Comparison of ENCODE assay signal across 36 cellular contexts in the genomic region with DNA sequence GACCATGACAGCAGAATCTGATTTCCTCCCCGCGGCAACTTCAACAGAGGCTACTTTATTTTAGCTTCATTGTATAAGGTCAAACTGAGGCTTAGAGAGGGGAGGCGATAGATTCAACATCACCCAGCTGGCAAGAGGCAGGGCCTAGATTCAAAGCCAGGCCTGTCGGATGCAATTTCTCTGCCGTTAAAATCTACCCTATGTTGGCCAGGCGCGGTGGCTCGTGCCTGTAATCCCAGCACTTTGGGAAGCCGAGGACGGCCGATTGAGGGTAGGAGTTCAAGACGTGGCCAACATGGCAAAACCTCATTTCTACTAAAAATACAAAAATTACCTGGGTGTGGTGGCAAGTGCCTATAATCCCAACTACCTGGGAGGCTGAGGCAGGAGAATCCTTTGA.
"Had no signal": no experiment of that assay in that cellular context is flagged by ENCODE, and none has a peak within 500 bp of the region (broad histone marks: within the 10 kb centered on the region; RNA-seq: fewer than 3 reads in every experiment).

No MANE protein-coding gene starts in this region.

- H3K36me3 Mint-ChIP-seq: activated CD8-positive, alpha-beta memory T cell treated with anti-CD3 and anti-CD28 coated beads, Interleukin-2, amount 10 ng/mL, durations not matched to agents 7 days and 5 days; activated naive CD4-positive, alpha-beta T cell treated with anti-CD3 and anti-CD28 coated beads, Interleukin-2, amount 10 ng/mL, durations not matched to agents 7 days and 5 days; activated naive CD4-positive, alpha-beta T cell treated with anti-CD3 and anti-CD28 coated beads, Interleukin-2, amount 50 U/mL, for 24 hours; activated naive CD8-positive, alpha-beta T cell; activated naive CD8-positive, alpha-beta T cell treated with anti-CD3 and anti-CD28 coated beads, Interleukin-2, amount 10 ng/mL, durations not matched to agents 7 days and 5 days; brain had no signal

- H3K27me3 Mint-ChIP-seq: activated CD4-positive, alpha-beta memory T cell treated with anti-CD3 and anti-CD28 coated beads, Interleukin-2, amount 10 ng/mL, durations not matched to agents 7 days and 5 days; activated CD4-positive, alpha-beta T cell treated with anti-CD3 and anti-CD28 coated beads for 36 hours; activated CD4-positive, alpha-beta T cell treated with anti-CD3 and anti-CD28 coated beads, Interleukin-2, amount 10 ng/mL, durations not matched to agents 7 days and 5 days; activated CD8-positive, alpha-beta memory T cell treated with anti-CD3 and anti-CD28 coated beads, Interleukin-2, amount 10 ng/mL, durations not matched to agents 7 days and 5 days; activated naive CD4-positive, alpha-beta T cell treated with anti-CD3 and anti-CD28 coated beads, Interleukin-2, amount 10 ng/mL, durations not matched to agents 7 days and 5 days; activated naive CD4-positive, alpha-beta T cell treated with anti-CD3 and anti-CD28 coated beads, Interleukin-2, amount 50 U/mL, for 24 hours; activated naive CD8-positive, alpha-beta T cell; central memory CD8-positive, alpha-beta T cell had no signal

- H3K4me1 Mint-ChIP-seq: activated B cell treated with CpG ODN at 0.5 μM for 24 hours; activated CD4-positive, alpha-beta memory T cell treated with anti-CD3 and anti-CD28 coated beads, Interleukin-2, amount 10 ng/mL, durations not matched to agents 7 days and 5 days; activated CD4-positive, alpha-beta T cell treated with anti-CD3 and anti-CD28 coated beads for 36 hours; activated CD4-positive, alpha-beta T cell treated with anti-CD3 and anti-CD28 coated beads, Interleukin-2, amount 10 ng/mL, durations not matched to agents 7 days and 5 days; activated naive CD4-positive, alpha-beta T cell treated with anti-CD3 and anti-CD28 coated beads, Interleukin-2, amount 10 ng/mL, durations not matched to agents 7 days and 5 days; activated naive CD4-positive, alpha-beta T cell treated with anti-CD3 and anti-CD28 coated beads, Interleukin-2, amount 50 U/mL, for 24 hours; activated naive CD8-positive, alpha-beta T cell treated with anti-CD3 and anti-CD28 coated beads, Interleukin-2, amount 10 ng/mL, durations not matched to agents 7 days and 5 days; activated naive CD8-positive, alpha-beta T cell treated with anti-CD3 and anti-CD28 coated beads, Interleukin-2, amount 50 U/mL, for 24 hours; central memory CD8-positive, alpha-beta T cell had no signal

- H3K27me3 ChIP-seq: ascending aorta, cardiac muscle cell had no signal

- H3K36me3 ChIP-seq: ascending aorta, cardiac muscle cell had no signal

- H3K27ac ChIP-seq: ascending aorta, cardiac muscle cell, VCaP had no signal

- DNase-seq: activated B cell treated with CpG ODN at 0.5 μM for 24 hours; activated CD4-positive, alpha-beta memory T cell treated with anti-CD3 and anti-CD28 coated beads, Interleukin-2, amount 10 ng/mL, durations not matched to agents 7 days and 5 days; activated CD4-positive, alpha-beta T cell treated with anti-CD3 and anti-CD28 coated beads for 36 hours; activated CD4-positive, alpha-beta T cell treated with anti-CD3 and anti-CD28 coated beads for 48 hours; activated CD4-positive, alpha-beta T cell treated with anti-CD3 and anti-CD28 coated beads, Interleukin-2, amount 10 ng/mL, durations not matched to agents 7 days and 5 days; activated CD4-positive, alpha-beta T cell treated with anti-CD3 and anti-CD28 coated beads, Interleukin-2, amount 50 U/mL, for 48 hours; activated CD4-positive, CD25-positive, alpha-beta regulatory T cell treated with anti-CD3 and anti-CD28 coated beads, Interleukin-2, amount 50 U/mL, for 72 hours; activated CD8-positive, alpha-beta memory T cell treated with anti-CD3 and anti-CD28 coated beads for 24 hours; activated CD8-positive, alpha-beta memory T cell treated with anti-CD3 and anti-CD28 coated beads, Interleukin-2, amount 10 ng/mL, durations not matched to agents 7 days and 5 days; activated CD8-positive, alpha-beta memory T cell treated with anti-CD3 and anti-CD28 coated beads, Interleukin-2, amount 50 U/mL, for 48 hours; activated CD8-positive, alpha-beta T cell treated with anti-CD3 and anti-CD28 coated beads, Interleukin-2, amount 10 ng/mL, durations not matched to agents 7 days and 5 days; activated effector memory CD4-positive, alpha-beta T cell treated with Interleukin-2 at 50 U/mL for 16 hours; activated gamma-delta T cell; activated naive CD4-positive, alpha-beta T cell treated with anti-CD3 and anti-CD28 coated beads, Interleukin-2, amount 10 ng/mL, durations not matched to agents 7 days and 5 days; activated naive CD4-positive, alpha-beta T cell treated with Interleukin-2 at 50 U/mL for 16 hours; activated naive CD8-positive, alpha-beta T cell treated with anti-CD3 and anti-CD28 coated beads, Interleukin-2, amount 10 ng/mL, durations not matched to agents 7 days and 5 days; activated naive CD8-positive, alpha-beta T cell treated with anti-CD3 and anti-CD28 coated beads, Interleukin-2, amount 50 U/mL, for 24 hours; activated T-cell treated with anti-CD3 and anti-CD28 coated beads, Interleukin-2, amount 50 U/mL, for 24 hours; activated T-cell treated with anti-CD3 and anti-CD28 coated beads, Interleukin-2, amount 50 U/mL, for 48 hours; amygdala; anterior cingulate cortex; caudate nucleus; SW 1271; T-helper 1 cell; T-helper 2 cell; T-helper 9 cell had no signal

- H3K4me3 Mint-ChIP-seq: activated B cell treated with CpG ODN at 0.5 μM for 24 hours; activated CD4-positive, alpha-beta memory T cell treated with anti-CD3 and anti-CD28 coated beads, Interleukin-2, amount 10 ng/mL, durations not matched to agents 7 days and 5 days; activated CD4-positive, alpha-beta T cell treated with anti-CD3 and anti-CD28 coated beads for 36 hours; activated CD4-positive, alpha-beta T cell treated with anti-CD3 and anti-CD28 coated beads, Interleukin-2, amount 10 ng/mL, durations not matched to agents 7 days and 5 days; activated CD8-positive, alpha-beta memory T cell treated with anti-CD3 and anti-CD28 coated beads, Interleukin-2, amount 10 ng/mL, durations not matched to agents 7 days and 5 days; activated CD8-positive, alpha-beta T cell treated with anti-CD3 and anti-CD28 coated beads, Interleukin-2, amount 10 ng/mL, durations not matched to agents 7 days and 5 days; activated naive CD4-positive, alpha-beta T cell treated with anti-CD3 and anti-CD28 coated beads, Interleukin-2, amount 10 ng/mL, durations not matched to agents 7 days and 5 days; activated naive CD4-positive, alpha-beta T cell treated with anti-CD3 and anti-CD28 coated beads, Interleukin-2, amount 50 U/mL, for 24 hours; activated naive CD8-positive, alpha-beta T cell; activated naive CD8-positive, alpha-beta T cell treated with anti-CD3 and anti-CD28 coated beads, Interleukin-2, amount 10 ng/mL, durations not matched to agents 7 days and 5 days; activated naive CD8-positive, alpha-beta T cell treated with anti-CD3 and anti-CD28 coated beads, Interleukin-2, amount 50 U/mL, for 24 hours; activated T-cell treated with anti-CD3 and anti-CD28 coated beads, Interleukin-2, amount 50 U/mL, for 24 hours; brain; central memory CD8-positive, alpha-beta T cell; T-helper 1 cell treated with Interleukin-12 subunit alpha and Interleukin-12 subunit beta and Interleukin-4 antibody, amounts not matched to agents 30 μg/mL and 1 μg/mL, for 36 hours; T-helper 2 cell treated with Interferon-gamma antibody and Interleukin-4, amounts not matched to agents 5 μg/mL and 100 μg/mL, for 36 hours had no signal

- H3K4me1 ChIP-seq: ascending aorta had no signal

- ATAC-seq: activated CD4-positive, alpha-beta T cell treated with anti-CD3 and anti-CD28 coated beads for 36 hours; activated CD8-positive, alpha-beta memory T cell treated with anti-CD3 and anti-CD28 coated beads, Interleukin-2, amount 10 ng/mL, durations not matched to agents 7 days and 5 days; activated CD8-positive, alpha-beta T cell treated with anti-CD3 and anti-CD28 coated beads, Interleukin-2, amount 10 ng/mL, durations not matched to agents 7 days and 5 days; activated naive CD8-positive, alpha-beta T cell treated with anti-CD3 and anti-CD28 coated beads, Interleukin-2, amount 50 U/mL, for 24 hours had no signal

- H3K27ac Mint-ChIP-seq: activated B cell treated with CpG ODN at 0.5 μM for 24 hours; activated CD4-positive, alpha-beta memory T cell treated with anti-CD3 and anti-CD28 coated beads, Interleukin-2, amount 10 ng/mL, durations not matched to agents 7 days and 5 days; activated CD4-positive, alpha-beta T cell treated with anti-CD3 and anti-CD28 coated beads for 36 hours; activated CD8-positive, alpha-beta memory T cell treated with anti-CD3 and anti-CD28 coated beads, Interleukin-2, amount 10 ng/mL, durations not matched to agents 7 days and 5 days; activated CD8-positive, alpha-beta T cell treated with anti-CD3 and anti-CD28 coated beads, Interleukin-2, amount 10 ng/mL, durations not matched to agents 7 days and 5 days; activated naive CD4-positive, alpha-beta T cell treated with anti-CD3 and anti-CD28 coated beads, Interleukin-2, amount 10 ng/mL, durations not matched to agents 7 days and 5 days; activated naive CD4-positive, alpha-beta T cell treated with anti-CD3 and anti-CD28 coated beads, Interleukin-2, amount 50 U/mL, for 24 hours; activated naive CD8-positive, alpha-beta T cell; activated naive CD8-positive, alpha-beta T cell treated with anti-CD3 and anti-CD28 coated beads, Interleukin-2, amount 10 ng/mL, durations not matched to agents 7 days and 5 days; activated naive CD8-positive, alpha-beta T cell treated with anti-CD3 and anti-CD28 coated beads, Interleukin-2, amount 50 U/mL, for 24 hours; activated T-cell treated with anti-CD3 and anti-CD28 coated beads, Interleukin-2, amount 50 U/mL, for 24 hours; activated T-helper 2 cell treated with anti-CD3 and anti-CD28 coated beads, Interferon-gamma antibody, Interleukin-2, Interleukin-4, amounts not matched to agents 10 μg/mL and 5 μg/mL and 100 μg/mL, durations not matched to agents 14 hours and 24 hours and 36 hours; brain; T-helper 1 cell treated with Interleukin-12 subunit alpha and Interleukin-12 subunit beta and Interleukin-4 antibody, amounts not matched to agents 30 μg/mL and 1 μg/mL, for 36 hours; T-helper 2 cell treated with Interferon-gamma antibody and Interleukin-4, amounts not matched to agents 5 μg/mL and 100 μg/mL, for 36 hours had no signal

- H3K9me3 Mint-ChIP-seq: activated B cell treated with CpG ODN at 0.5 μM for 24 hours; activated CD4-positive, alpha-beta memory T cell treated with anti-CD3 and anti-CD28 coated beads, Interleukin-2, amount 10 ng/mL, durations not matched to agents 7 days and 5 days; activated CD4-positive, alpha-beta T cell treated with anti-CD3 and anti-CD28 coated beads, Interleukin-2, amount 10 ng/mL, durations not matched to agents 7 days and 5 days; activated naive CD4-positive, alpha-beta T cell treated with anti-CD3 and anti-CD28 coated beads, Interleukin-2, amount 10 ng/mL, durations not matched to agents 7 days and 5 days; activated naive CD4-positive, alpha-beta T cell treated with anti-CD3 and anti-CD28 coated beads, Interleukin-2, amount 50 U/mL, for 24 hours; activated naive CD8-positive, alpha-beta T cell treated with anti-CD3 and anti-CD28 coated beads, Interleukin-2, amount 10 ng/mL, durations not matched to agents 7 days and 5 days; activated naive CD8-positive, alpha-beta T cell treated with anti-CD3 and anti-CD28 coated beads, Interleukin-2, amount 50 U/mL, for 24 hours; activated T-cell treated with anti-CD3 and anti-CD28 coated beads, Interleukin-2, amount 50 U/mL, for 24 hours; activated T-helper 2 cell treated with anti-CD3 and anti-CD28 coated beads, Interferon-gamma antibody, Interleukin-2, Interleukin-4, amounts not matched to agents 10 μg/mL and 5 μg/mL and 100 μg/mL, durations not matched to agents 14 hours and 24 hours and 36 hours; central memory CD8-positive, alpha-beta T cell; T-helper 1 cell treated with Interleukin-12 subunit alpha and Interleukin-12 subunit beta and Interleukin-4 antibody, amounts not matched to agents 30 μg/mL and 1 μg/mL, for 36 hours; T-helper 2 cell treated with Interferon-gamma antibody and Interleukin-4, amounts not matched to agents 5 μg/mL and 100 μg/mL, for 36 hours had no signal

- H3K4me3 ChIP-seq: ascending aorta, cardiac muscle cell had no signal
